8 cellular contexts compared by ENCODE assay signal in genomic region chr1:155000725-155001437, GRCh38. TPM values are rescaled to one million over a fixed set of nuclear protein-coding genes. Genes with fewer than 3 reads are reported as not detected.
DNase-seq lines count a peak whose midpoint lies in the region; FAIRE-seq and TF ChIP-seq lines count a peak whose summit lies in the region.

No MANE protein-coding gene starts in this region.

- no peak overlapping the region for H3K4ac ChIP-seq in H9 (ENCODE audit: low read depth, low read length)
- H3K4ac ChIP-seq in neuronal stem cell (ENCODE audit: low read length): no peak overlapping the region

- H3K79me2 ChIP-seq in H9 (ENCODE audit: insufficient read depth, low read length) (no peaks in the 10 kb centered on the region; the same call in 1 of the 2 replicates), SK-N-SH (ENCODE audit: insufficient read depth) (peaks cover 32% of the 10 kb centered on the region)

- H2AFZ ChIP-seq in H9 (ENCODE audit: low read length): no peak overlapping the region
- H2AFZ ChIP-seq in SK-N-SH (ENCODE audit: low read depth): no peak overlapping the region; the same call in 1 of the 2 replicates
- peak overlapping the region; percentile 97 for H2AFZ ChIP-seq in neuronal stem cell (ENCODE audit: low read length)

- CTCF ChIA-PET in SK-N-SH (lab: Yijun Ruan, JAX): interaction anchor here (0.8 to 14.0 kb wide), 20 partner anchors 14 to 172 kb away, joined by 3 to 640 read pairs (median 6); partner anchors contain the start of genes ADAM15, CKS1B, DCST1 and DCST2
- CTCF ChIA-PET in activated naive CD4-positive, alpha-beta T cell treated with anti-CD3 and anti-CD28 coated beads, Interleukin-2, amount 10 ng/mL, durations not matched to agents 7 days and 5 days (lab: Charles Lee): interaction anchor here (1.0 to 8.8 kb wide), 12 partner anchors 11 to 441 kb away, joined by 3 to 72 read pairs (median 12); partner anchors contain the start of genes FLAD1, PBXIP1 and PYGO2

- peaks cover 0 to 2% of the 10 kb centered on the region in 2 experiments; a peak in 2 of 5 replicates for H3K9me3 Mint-ChIP-seq in H9
- no peaks in the 10 kb centered on the region for H3K9me3 Mint-ChIP-seq in activated naive CD4-positive, alpha-beta T cell treated with anti-CD3 and anti-CD28 coated beads, Interleukin-2, amount 10 ng/mL, durations not matched to agents 7 days and 5 days

- peaks cover 3% of the 10 kb centered on the region for H3K27me3 Mint-ChIP-seq in H9 (ENCODE audit: low read depth)
- peaks cover 4% of the 10 kb centered on the region for H3K27me3 Mint-ChIP-seq in activated naive CD4-positive, alpha-beta T cell treated with anti-CD3 and anti-CD28 coated beads, Interleukin-2, amount 10 ng/mL, durations not matched to agents 7 days and 5 days

- H3K23ac ChIP-seq in H9 (ENCODE audit: insufficient read length, low read depth, low read length): no peak overlapping the region
- H3K23ac ChIP-seq in neuronal stem cell (ENCODE audit: low read depth, low read length, poor library complexity): peak overlapping the region; percentile 88

- TF ChIP-seq RAD21 in SK-N-SH (IDR thresholded peaks at IDR 0.05; ENCODE audit: low read length): no peak

- peaks cover 29% of the 10 kb centered on the region for H3F3A ChIP-seq in SK-N-SH (replicated peaks; ENCODE audit: insufficient read depth)

- DNase-seq in EL (peak; percentile 85), H9 (peak; percentile 95), NAMALWA (ENCODE audit: low spot score) (peak; percentile 92), SK-N-SH (peak; percentile 94), frontal cortex (ENCODE audit: low spot score in 2 of 2) (peak; percentile 78 to 88), neuronal stem cell (ENCODE audit: low spot score) (peak; percentile 97), substantia nigra (lab: John Stamatoyannopoulos, UW) (peak in 47 of 49 donors; percentile 59 to 96 (median 84))
- DNase-seq in activated naive CD4-positive, alpha-beta T cell treated with anti-CD3 and anti-CD28 coated beads, Interleukin-2, amount 10 ng/mL, durations not matched to agents 7 days and 5 days: peak; percentile 90

- H3K56ac ChIP-seq in H9 (ENCODE audit: insufficient read length, low read depth, low read length): no peak overlapping the region

- H2BK5ac ChIP-seq in H9 (ENCODE audit: insufficient read length, low read length) (no peak overlapping the region), neuronal stem cell (ENCODE audit: low read length) (peak overlapping the region; percentile 88)

- H3K9me3 ChIP-seq in H9 (ENCODE audit: control insufficient read depth, low read depth, low read length): no peaks in the 10 kb centered on the region
- H3K9me3 ChIP-seq in SK-N-SH: no peaks in the 10 kb centered on the region
- no peaks in the 10 kb centered on the region for H3K9me3 ChIP-seq in neuronal stem cell (replicated peaks in 1 of 2; ENCODE audit: control insufficient read depth in 2 of 2, insufficient read depth in 1 of 2, low read depth in 1 of 2, low read length in 2 of 2)

- H2BK20ac ChIP-seq in H9 (ENCODE audit: low read depth, low read length, poor library complexity, severe bottlenecking): no peak overlapping the region

- H3K4me3 Mint-ChIP-seq in H9: peak overlapping the region; percentile 93 to 97
- peak overlapping the region; percentile 92 for H3K4me3 Mint-ChIP-seq in activated naive CD4-positive, alpha-beta T cell treated with anti-CD3 and anti-CD28 coated beads, Interleukin-2, amount 10 ng/mL, durations not matched to agents 7 days and 5 days

- no peaks in the 10 kb centered on the region; a peak in 1 of 7 replicates for H3K36me3 Mint-ChIP-seq in H9 (ENCODE audit: insufficient read depth in 1 of 3, low read depth in 3 of 3)
- peaks cover 6% of the 10 kb centered on the region for H3K36me3 Mint-ChIP-seq in activated naive CD4-positive, alpha-beta T cell treated with anti-CD3 and anti-CD28 coated beads, Interleukin-2, amount 10 ng/mL, durations not matched to agents 7 days and 5 days

- H3K4me2 ChIP-seq in H9 (ENCODE audit: insufficient read depth, insufficient read length, low read length) (peak overlapping the region; percentile 90), SK-N-SH (peak overlapping the region; percentile 96), neuronal stem cell (ENCODE audit: insufficient read depth, low read length, poor library complexity, severe bottlenecking) (peak overlapping the region; percentile 96)

- peaks cover 0 to under 1% of the 10 kb centered on the region in 2 experiments for H3K36me3 ChIP-seq in SK-N-SH (replicated peaks in 1 of 2; ENCODE audit: control insufficient read depth in 1 of 2, insufficient read depth in 2 of 2, low read length in 1 of 2)
- H3K36me3 ChIP-seq in neuronal stem cell (replicated peaks in 1 of 2; ENCODE audit: control insufficient read depth in 2 of 2, insufficient read depth in 2 of 2, low read length in 2 of 2): no peaks in the 10 kb centered on the region

- H2AK5ac ChIP-seq in H9 (ENCODE audit: insufficient read length, low read length) (no peak overlapping the region), neuronal stem cell (ENCODE audit: low read depth, low read length) (peak overlapping the region; percentile 23)

- H3K9ac ChIP-seq in H9 (ENCODE audit: extremely low read depth, insufficient read length, low read length) (no peak overlapping the region), SK-N-SH (peak overlapping the region; percentile 76), neuronal stem cell (ENCODE audit: low read depth, low read length, poor library complexity) (peak overlapping the region; percentile 34)

- H3K18ac ChIP-seq in H9 (ENCODE audit: insufficient read length, low read depth, low read length) (peak overlapping the region; percentile 65), neuronal stem cell (ENCODE audit: low read length) (peak overlapping the region; percentile 92)

- no peaks in the 10 kb centered on the region for H3K9me2 ChIP-seq in SK-N-SH

- H3K27ac ChIP-seq in H9 (ENCODE audit: insufficient read length, low read depth, low read length) (no peak overlapping the region), SK-N-SH (ENCODE audit: low read depth in 2 of 2, low read length in 1 of 2) (peak overlapping the region; percentile 92 to 94), neuronal stem cell (replicated peaks; ENCODE audit: low read length) (peak overlapping the region; percentile 89), substantia nigra (ENCODE audit: low read depth, low read length, poor library complexity, severe bottlenecking) (peak overlapping the region; percentile 98)

- H3K23me2 ChIP-seq in H9 (ENCODE audit: insufficient read length, low read depth, low read length, poor library complexity, severe bottlenecking): peaks cover 26% of the 10 kb centered on the region

- H2BK120ac ChIP-seq in H9 (ENCODE audit: low read depth, low read length, poor library complexity, severe bottlenecking) (no peak overlapping the region), neuronal stem cell (ENCODE audit: low read depth, low read length) (no peak overlapping the region)

- peak overlapping the region; percentile 28 to 84 (median 70); a peak in 3 of 7 replicates for H3K27ac Mint-ChIP-seq in H9
- peak overlapping the region; percentile 95 for H3K27ac Mint-ChIP-seq in activated naive CD4-positive, alpha-beta T cell treated with anti-CD3 and anti-CD28 coated beads, Interleukin-2, amount 10 ng/mL, durations not matched to agents 7 days and 5 days

- H3K4me1 ChIP-seq in H9 (ENCODE audit: insufficient read depth, low read length) (peaks cover 5% of the 10 kb centered on the region; the same call in 1 of the 2 replicates), SK-N-SH (ENCODE audit: control insufficient read depth in 1 of 2, insufficient read depth in 2 of 2, low read depth in 1 of 2, low read length in 1 of 2) (peaks cover 19 to 31% of the 10 kb centered on the region in 2 experiments), neuronal stem cell (ENCODE audit: control insufficient read depth in 2 of 2, insufficient read depth in 1 of 2, low read depth in 1 of 2, low read length in 2 of 2) (peaks cover 17 to 19% of the 10 kb centered on the region in 2 donors)

- H2BK12ac ChIP-seq in H9 (ENCODE audit: insufficient read length, low read depth, low read length) (no peak overlapping the region), neuronal stem cell (ENCODE audit: low read length) (no peak overlapping the region)

- TF ChIP-seq CTCF in H9 (conservative IDR thresholded peaks at IDR 0.05) (no peak), SK-N-SH (IDR thresholded peaks at IDR 0.05) (no peak; the same call in 1 of the 2 replicates)

- H3K4me1 Mint-ChIP-seq in H9: peaks cover 27 to 40% of the 10 kb centered on the region in 2 experiments
- peaks cover 56% of the 10 kb centered on the region for H3K4me1 Mint-ChIP-seq in activated naive CD4-positive, alpha-beta T cell treated with anti-CD3 and anti-CD28 coated beads, Interleukin-2, amount 10 ng/mL, durations not matched to agents 7 days and 5 days

- H3K27me3 ChIP-seq in H9 (ENCODE audit: insufficient read depth, low read length) (no peaks in the 10 kb centered on the region), SK-N-SH (ENCODE audit: insufficient read depth) (no peaks in the 10 kb centered on the region), neuronal stem cell (ENCODE audit: control insufficient read depth in 3 of 3, insufficient read depth in 3 of 3, low read depth in 1 of 3, low read length in 3 of 3) (peaks cover 0 to 2% (median 0%) of the 10 kb centered on the region in 3 experiments)

- H3K79me1 ChIP-seq in H9 (ENCODE audit: insufficient read depth, low read depth, low read length, poor library complexity, severe bottlenecking) (no peaks in the 10 kb centered on the region), neuronal stem cell (ENCODE audit: low read depth, low read length) (peaks cover 9% of the 10 kb centered on the region)

- H4K20me1 ChIP-seq in H9 (ENCODE audit: control insufficient read depth, insufficient read depth, insufficient read length) (no peaks in the 10 kb centered on the region), SK-N-SH (ENCODE audit: insufficient read depth) (no peaks in the 10 kb centered on the region)

- H3T11ph ChIP-seq in H9 (ENCODE audit: low read length): no peak overlapping the region

- WGBS in H9 (ENCODE audit: extremely low coverage, insufficient read length, low lambda C conversion rate): no CpG with 5 or more reads among the region's 44 CpGs
- 2% methylated on average over 21 of the region's 44 CpGs for WGBS in SK-N-SH (ENCODE audit: low lambda C conversion rate)
- WGBS in neuronal stem cell (ENCODE audit: extremely low coverage in 2 of 2, insufficient read length in 2 of 2, insufficient replicate concordance in 1 of 2), 2 donors: no CpG with 5 or more reads among the region's 44 CpGs

- POLR2A ChIA-PET in SK-N-SH (lab: Yijun Ruan, JAX): interaction anchor here (0.9 to 3.0 kb wide), 4 partner anchors 17 to 40 kb away, joined by 3 to 18 read pairs (median 6); partner anchors contain the start of genes PYGO2 and SHC1

- H3K14ac ChIP-seq in H9 (ENCODE audit: insufficient read depth, low read length) (no peak overlapping the region), neuronal stem cell (ENCODE audit: low read length) (no peak overlapping the region)

- FAIRE-seq in frontal cortex (lab: Jason Lieb, UNC): no peak

- H3K4me3 ChIP-seq in SK-N-SH (ENCODE audit: low read depth in 2 of 2, low read length in 1 of 2) (peak overlapping the region; percentile 57 to 71), neuronal stem cell (ENCODE audit: low read length in 2 of 2) (peak overlapping the region; percentile 82 to 90)

- H2BK15ac ChIP-seq in H9 (ENCODE audit: low read depth, low read length): no peak overlapping the region
- peak overlapping the region; percentile 68 for H2BK15ac ChIP-seq in neuronal stem cell (ENCODE audit: low read length)

- no peak overlapping the region for H4K8ac ChIP-seq in H9 (replicated peaks; ENCODE audit: insufficient read length, low read depth, low read length)
- no peak overlapping the region for H4K8ac ChIP-seq in neuronal stem cell (ENCODE audit: low read depth, low read length)

- no peak overlapping the region for H4K5ac ChIP-seq in H9 (ENCODE audit: insufficient read length, low read depth, low read length)

- TF ChIP-seq EP300 in SK-N-SH (IDR thresholded peaks at IDR 0.05; ENCODE audit: borderline replicate concordance in 1 of 2, low read depth in 1 of 2, low read length in 1 of 2): peak in 1 of 2 experiments; percentile 50; a peak in 3 of 4 replicates

- H4K91ac ChIP-seq in H9 (ENCODE audit: insufficient read length, low read depth, low read length): no peak overlapping the region
- no peak overlapping the region for H4K91ac ChIP-seq in neuronal stem cell (ENCODE audit: low read depth, low read length, poor library complexity)

RNA-seq across cellular contexts. Expression of gene ZBTB7B, which starts 1.7 kb away (rescaled TPM):
- total RNA-seq in H9 (2021): 33.5 and 38.3 TPM in 2 replicates
- polyA plus RNA-seq in SK-N-SH (2012; rRNA removed): 15.7 and 22.1 TPM in 2 replicates
- polyA plus RNA-seq in SK-N-SH (2012; cell fraction: cytosol; rRNA removed): 5.6 and 9.5 TPM in 2 replicates
- 51.6 and 52.3 TPM in 2 replicates for polyA plus RNA-seq in SK-N-SH (2012; cell fraction: nucleus; rRNA removed)
- total RNA-seq in frontal cortex: 0.82 TPM
- polyA plus RNA-seq in neuronal stem cell (2013, experiment 1 of 2): 5.5 TPM
- polyA plus RNA-seq in neuronal stem cell (2013, experiment 2 of 2): 5.6 TPM

RNA-seq across cellular contexts. Expression of gene LENEP, which starts 7.5 kb away (rescaled TPM):
- total RNA-seq in H9 (2021): 1.4 and 2.8 TPM in 2 replicates
- polyA plus RNA-seq in SK-N-SH (2012; rRNA removed): 0.26 TPM in 1 of 2 replicates, not detected in the other
- polyA plus RNA-seq in SK-N-SH (2012; cell fraction: cytosol; rRNA removed): not detected in 2 replicates
- 0.13 and 0.40 TPM in 2 replicates for polyA plus RNA-seq in SK-N-SH (2012; cell fraction: nucleus; rRNA removed)
- total RNA-seq in frontal cortex: 1.2 TPM
- polyA plus RNA-seq in neuronal stem cell (2013, experiment 1 of 2): not detected
- polyA plus RNA-seq in neuronal stem cell (2013, experiment 2 of 2): 0.10 TPM

RNA-seq across cellular contexts. Expression of gene FLAD1, which starts 17.7 kb away (rescaled TPM):
- total RNA-seq in H9 (2021): 97.0 and 102 TPM in 2 replicates
- 50.8 and 56.2 TPM in 2 replicates for polyA plus RNA-seq in SK-N-SH (2012; rRNA removed)
- polyA plus RNA-seq in SK-N-SH (2012; cell fraction: cytosol; rRNA removed): 21.8 and 32.1 TPM in 2 replicates
- 130 and 147 TPM in 2 replicates for polyA plus RNA-seq in SK-N-SH (2012; cell fraction: nucleus; rRNA removed)
- total RNA-seq in frontal cortex: 17.9 TPM
- 42.3 TPM for polyA plus RNA-seq in neuronal stem cell (2013, experiment 1 of 2)
- 41.1 TPM for polyA plus RNA-seq in neuronal stem cell (2013, experiment 2 of 2)

RNA-seq across cellular contexts. Expression of gene CKS1B, which starts 26.4 kb away (rescaled TPM):
- total RNA-seq in H9 (2021) (279 and 283 TPM in 2 replicates), frontal cortex (12.6 TPM)
- 256 and 308 TPM in 2 replicates for polyA plus RNA-seq in SK-N-SH (2012; rRNA removed)
- polyA plus RNA-seq in SK-N-SH (2012; cell fraction: cytosol; rRNA removed): 286 and 340 TPM in 2 replicates
- 86.1 and 118 TPM in 2 replicates for polyA plus RNA-seq in SK-N-SH (2012; cell fraction: nucleus; rRNA removed)
- polyA plus RNA-seq in neuronal stem cell (2013, experiment 1 of 2): 629 TPM
- polyA plus RNA-seq in neuronal stem cell (2013, experiment 2 of 2): 633 TPM

RNA-seq across cellular contexts. Expression of gene SHC1, which starts 30.3 kb away (rescaled TPM):
- total RNA-seq in H9 (2021): 168 and 173 TPM in 2 replicates
- 338 and 395 TPM in 2 replicates for polyA plus RNA-seq in SK-N-SH (2012; rRNA removed)
- 199 and 274 TPM in 2 replicates for polyA plus RNA-seq in SK-N-SH (2012; cell fraction: cytosol; rRNA removed)
- 1,066 and 1,388 TPM in 2 replicates for polyA plus RNA-seq in SK-N-SH (2012; cell fraction: nucleus; rRNA removed)
- 6.9 TPM for total RNA-seq in frontal cortex
- 95.8 TPM for polyA plus RNA-seq in neuronal stem cell (2013, experiment 1 of 2)
- 97.1 TPM for polyA plus RNA-seq in neuronal stem cell (2013, experiment 2 of 2)

Comparison
In these comparisons a context has a peak if more than half of its experiments do, and no peak if none do; other contexts are left out.
1. RNA of gene ZBTB7B, which starts 1.7 kb away (total RNA-seq): 33.5 to 38.3 TPM in H9; 0.82 TPM in frontal cortex (single experiment); every median in the first group is over 10 times any median in the second.
2. Peak in every context shown above with its lines, with median percentiles within 50 percentile points of each other: DNase-seq and H3K4me2 ChIP-seq.